ENCODE assay signal across 8 cellular contexts in the genomic region with DNA sequence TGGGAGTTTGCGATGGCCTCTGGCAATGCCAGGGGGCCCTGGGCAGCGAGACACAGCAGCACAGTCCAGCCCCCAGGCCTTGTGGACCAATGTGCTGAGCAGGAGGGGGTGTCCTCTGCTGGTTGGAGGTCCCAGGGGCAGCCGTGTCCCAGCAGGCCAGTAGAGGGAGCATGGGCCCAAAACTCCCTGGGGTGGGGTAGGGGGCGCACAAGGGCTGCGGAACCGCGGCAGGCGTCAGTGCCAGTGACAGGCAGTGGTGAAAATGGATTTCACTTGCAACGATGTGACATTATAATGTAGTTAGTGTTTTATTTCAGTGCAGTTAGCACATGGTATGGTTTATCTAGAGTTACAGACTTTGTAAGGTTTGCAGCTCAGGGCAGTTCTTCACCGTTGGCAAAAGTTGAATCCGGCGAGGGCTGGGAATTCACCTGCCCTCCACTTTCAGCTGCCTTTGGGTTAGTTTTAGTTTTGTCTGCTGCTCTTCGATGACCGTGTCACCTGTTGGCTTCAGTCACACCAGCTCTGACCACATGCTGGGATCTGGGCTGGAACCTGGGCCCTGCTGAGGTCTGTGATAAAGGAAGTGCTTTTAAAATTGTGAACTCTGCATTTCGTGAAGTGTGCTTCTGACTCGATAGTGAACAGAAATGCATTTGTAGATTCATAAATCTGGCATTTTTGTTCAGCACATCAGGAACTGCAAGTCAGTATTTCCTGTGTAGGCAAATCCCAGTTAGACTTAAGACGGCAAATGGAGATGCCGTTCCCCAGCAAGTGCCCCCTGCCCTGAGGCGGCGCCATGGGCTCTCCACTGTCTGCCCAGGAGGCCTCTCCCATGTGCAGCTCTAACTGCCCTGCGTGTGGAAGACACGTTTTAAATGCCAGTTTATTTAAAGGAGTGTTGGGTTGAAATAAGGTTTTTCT. TPM values are rescaled to one million over a fixed set of nuclear protein-coding genes. Genes with fewer than 3 reads are reported as not detected.
DNase-seq lines count a peak whose midpoint lies in the region; ATAC-seq and TF ChIP-seq lines count a peak whose summit lies in the region.

No MANE protein-coding gene starts in this region.

- DNase-seq in HuH-7.5 (ENCODE audit: low spot score) (peak; percentile 96), T follicular helper cell (ENCODE audit: low read depth) (peak; percentile 37), amniotic epithelial cell (ENCODE audit: low read depth) (peak; percentile 42), hepatic stellate cell (ENCODE audit: low spot score) (peak; percentile 87), smooth muscle cell (lab: John Stamatoyannopoulos, UW; ENCODE audit: unreplicated experiment) (peak; percentile 10)

- ATAC-seq in HG02763 (IDR thresholded peaks at IDR 0.05; ENCODE audit: unreplicated experiment) (no peak), GM18873 (IDR thresholded peaks at IDR 0.05; ENCODE audit: low FRiP score, unreplicated experiment) (no peak)

- 70% methylated on average over 22 of the region's 22 CpGs for WGBS in smooth muscle cell (ENCODE audit: low lambda C conversion rate)

- H4K20me1 ChIP-seq in smooth muscle cell (ENCODE audit: low read depth): no peaks in the 10 kb centered on the region

- TF ChIP-seq CTCF in GM12874 (IDR thresholded peaks at IDR 0.05; ENCODE audit: insufficient read depth, low read depth, low read length): peak; percentile 94
- TF ChIP-seq CTCF in smooth muscle cell (IDR thresholded peaks at IDR 0.05; ENCODE audit: borderline replicate concordance, insufficient read depth, poor library complexity, severe bottlenecking): peak; percentile 72

- H2AFZ ChIP-seq in smooth muscle cell (ENCODE audit: low read depth): no peak overlapping the region

- no peak overlapping the region for H3K4me3 ChIP-seq in smooth muscle cell

- H3K36me3 ChIP-seq in smooth muscle cell (ENCODE audit: low read depth): no peaks in the 10 kb centered on the region

- no peaks in the 10 kb centered on the region for H3K27me3 ChIP-seq in smooth muscle cell (ENCODE audit: low read depth)

- H3K9ac ChIP-seq in smooth muscle cell (ENCODE audit: low read depth): no peak overlapping the region

- H3K79me2 ChIP-seq in smooth muscle cell (ENCODE audit: low read depth): no peaks in the 10 kb centered on the region

- H3K27ac ChIP-seq in smooth muscle cell (ENCODE audit: low read depth): no peak overlapping the region

- H3F3A ChIP-seq in smooth muscle cell (ENCODE audit: low read depth): no peaks in the 10 kb centered on the region

- H3K4me1 ChIP-seq in smooth muscle cell (ENCODE audit: low read depth): no peaks in the 10 kb centered on the region

- H3K9me3 ChIP-seq in smooth muscle cell (replicated peaks; ENCODE audit: low read depth): no peaks in the 10 kb centered on the region

- H3K4me2 ChIP-seq in smooth muscle cell: no peak overlapping the region

RNA-seq across cellular contexts. Expression of gene PYGB, which starts 46.8 kb away (rescaled TPM):
- total RNA-seq in smooth muscle cell: 31.8 and 44.4 TPM in 2 replicates
- 39.4 and 43.3 TPM in 2 replicates for polyA plus RNA-seq in smooth muscle cell

Comparison
In these comparisons a context has a peak if more than half of its experiments do, and no peak if none do; other contexts are left out.
1. DNase-seq: peak in every context shown above with its lines; median percentile 96 in HuH-7.5; 87 in hepatic stellate cell; 42 in amniotic epithelial cell; 37 in T follicular helper cell; 10 in smooth muscle cell.